In genomic region chr12:121641343-121641630, GRCh38 we compare ENCODE assay signal across 14 cellular contexts. TPM values are rescaled to one million over a fixed set of nuclear protein-coding genes. Genes with fewer than 3 reads are reported as not detected.
"Had no signal": no experiment of that assay in that cellular context is flagged by ENCODE, and none has a peak within 500 bp of the region (broad histone marks: within the 10 kb centered on the region; RNA-seq: fewer than 3 reads in every experiment).

No MANE protein-coding gene starts in this region.

- H3K27ac ChIP-seq: esophagus squamous epithelium, tibial nerve, vagina had no signal

- H3K36me3 Mint-ChIP-seq: brain had no signal

- H3K4me1 Mint-ChIP-seq: brain, nephron had no signal

- DNase-seq: activated gamma-delta T cell; activated T-cell treated with anti-CD3 and anti-CD28 coated beads, Interleukin-2, amount 50 U/mL, for 1 hour; amygdala; esophagus squamous epithelium; foreskin fibroblast; spleen; stimulated activated CD4-positive, alpha-beta T cell treated with anti-CD3 and anti-CD28 coated beads, Interleukin-1b, Interleukin-23, amount 100 ng/mL, for 48 hours; stimulated activated naive B cell treated with anti-CD40 and anti-IgM and Interleukin-4, amounts not matched to agents 10 μg/mL and 1 μg/mL and 100 μg/mL, for 72 hours had no signal

- H3K4me3 ChIP-seq: esophagus squamous epithelium, spleen, tibial nerve, vagina had no signal

- ATAC-seq: activated CD4-positive, CD25-positive, alpha-beta regulatory T cell treated with anti-CD3 and anti-CD28 coated beads, Interleukin-2, amount 50 U/mL, for 24 hours; sciatic nerve; stimulated activated naive B cell treated with anti-CD40 and anti-IgM and Interleukin-4, amounts not matched to agents 10 μg/mL and 1 μg/mL and 100 μg/mL, for 72 hours had no signal

- H3K27me3 Mint-ChIP-seq: brain; stimulated activated naive B cell treated with anti-CD40 and anti-IgM and Interleukin-4, amounts not matched to agents 10 μg/mL and 1 μg/mL and 100 μg/mL, for 72 hours had no signal

- H3K9me3 ChIP-seq: esophagus squamous epithelium, spleen, tibial nerve, vagina had no signal

- H3K9me3 Mint-ChIP-seq: brain; nephron; stimulated activated naive B cell treated with anti-CD40 and anti-IgM and Interleukin-4, amounts not matched to agents 10 μg/mL and 1 μg/mL and 100 μg/mL, for 72 hours had no signal

- H3K4me1 ChIP-seq: tibial nerve, vagina had no signal

- H3K27ac Mint-ChIP-seq: brain, nephron had no signal

- H3K27me3 ChIP-seq: esophagus squamous epithelium, spleen, tibial nerve, vagina had no signal

- H3K4me3 Mint-ChIP-seq: brain; nephron; stimulated activated naive B cell treated with anti-CD40 and anti-IgM and Interleukin-4, amounts not matched to agents 10 μg/mL and 1 μg/mL and 100 μg/mL, for 72 hours had no signal

RNA-seq across cellular contexts. Expression of gene MORN3, which starts 28.2 kb away (rescaled TPM):
- total RNA-seq: vagina had no signal
